13 cellular contexts compared by ENCODE assay signal in the genomic region with DNA sequence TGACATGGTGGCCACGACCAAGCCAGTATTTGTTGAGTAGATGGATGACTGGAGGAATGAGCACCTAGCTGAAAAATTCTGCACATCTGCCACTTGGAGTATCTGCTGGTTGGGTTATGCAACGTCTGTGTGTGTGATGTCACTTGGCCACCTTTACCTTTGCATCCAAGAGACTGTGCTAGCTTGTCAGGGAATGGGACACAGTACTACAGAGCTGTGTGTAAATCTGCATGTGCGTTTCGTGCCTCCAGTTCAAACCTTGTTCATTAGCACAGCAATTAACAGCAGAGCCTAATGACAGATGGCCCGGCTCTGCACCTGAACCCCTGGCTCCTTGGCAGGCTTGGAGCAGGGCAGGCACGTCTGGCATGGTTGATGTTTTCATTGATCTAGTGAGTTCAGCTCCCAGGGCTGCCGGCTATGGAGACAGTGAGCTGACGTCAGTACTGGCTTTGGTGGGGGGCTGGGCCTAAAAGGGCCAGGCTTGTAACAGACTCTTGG.
DNase-seq lines count a peak whose midpoint lies in the region; ATAC-seq lines count a peak whose summit lies in the region.
"Had no signal": no experiment of that assay in that cellular context is flagged by ENCODE, and none has a peak within 500 bp of the region (broad histone marks: within the 10 kb centered on the region; RNA-seq: fewer than 3 reads in every experiment).

No MANE protein-coding gene starts in this region.

- H3K27me3 Mint-ChIP-seq in activated CD4-positive, alpha-beta T cell treated with anti-CD3 and anti-CD28 coated beads, Interleukin-2, amount 10 ng/mL, durations not matched to agents 7 days and 5 days = peaks cover 1% of the 10 kb centered on the region

- no peak overlapping the region for H3K27ac Mint-ChIP-seq in activated CD4-positive, alpha-beta T cell treated with anti-CD3 and anti-CD28 coated beads, Interleukin-2, amount 10 ng/mL, durations not matched to agents 7 days and 5 days
- H3K27ac Mint-ChIP-seq: activated naive CD8-positive, alpha-beta T cell treated with anti-CD3 and anti-CD28 coated beads, Interleukin-2, amount 50 U/mL, for 24 hours; effector memory CD8-positive, alpha-beta T cell; GM23338 had no signal

- H3K4me3 Mint-ChIP-seq in activated CD4-positive, alpha-beta T cell treated with anti-CD3 and anti-CD28 coated beads, Interleukin-2, amount 10 ng/mL, durations not matched to agents 7 days and 5 days = no peak overlapping the region
- H3K4me3 Mint-ChIP-seq: activated naive CD8-positive, alpha-beta T cell treated with anti-CD3 and anti-CD28 coated beads, Interleukin-2, amount 50 U/mL, for 24 hours; effector memory CD8-positive, alpha-beta T cell; GM23338 had no signal

- peak; percentile 13 for DNase-seq in DMS53 (lab: John Stamatoyannopoulos, UW)
- DNase-seq in DMS53 treated with DMSO at 0.1 percent for 48 hours (lab: John Stamatoyannopoulos, UW; ENCODE audit: unreplicated experiment) = no peak
- DNase-seq in cerebellum (ENCODE audit: low spot score) = peak; percentile 5
- DNase-seq in left lobe of liver (ENCODE audit: low spot score) = peak; percentile 91
- peak; percentile 78 for DNase-seq in superior temporal gyrus (ENCODE audit: extremely low spot score)
- DNase-seq in SIG-M5 treated with dmso at 0.1 percent for 504 hours (lab: John Stamatoyannopoulos, UW; ENCODE audit: unreplicated experiment) = no peak
- DNase-seq in HPDE6-E6E7 (ENCODE audit: extremely low spot score) = no peak
- no peak for DNase-seq in activated CD4-positive, alpha-beta T cell treated with anti-CD3 and anti-CD28 coated beads, Interleukin-2, amount 10 ng/mL, durations not matched to agents 7 days and 5 days
- DNase-seq: activated naive CD8-positive, alpha-beta T cell treated with anti-CD3 and anti-CD28 coated beads, Interleukin-2, amount 50 U/mL, for 24 hours; effector memory CD8-positive, alpha-beta T cell; NCI-H526; tibial artery had no signal

- ATAC-seq in left lobe of liver = peak; percentile 91
- ATAC-seq: activated naive CD8-positive, alpha-beta T cell treated with anti-CD3 and anti-CD28 coated beads, Interleukin-2, amount 50 U/mL, for 24 hours; effector memory CD8-positive, alpha-beta T cell; GM23338 had no signal

- no peaks in the 10 kb centered on the region for H3K4me1 Mint-ChIP-seq in activated CD4-positive, alpha-beta T cell treated with anti-CD3 and anti-CD28 coated beads, Interleukin-2, amount 10 ng/mL, durations not matched to agents 7 days and 5 days
- H3K4me1 Mint-ChIP-seq: activated naive CD8-positive, alpha-beta T cell treated with anti-CD3 and anti-CD28 coated beads, Interleukin-2, amount 50 U/mL, for 24 hours had no signal

- H3K36me3 Mint-ChIP-seq in activated CD4-positive, alpha-beta T cell treated with anti-CD3 and anti-CD28 coated beads, Interleukin-2, amount 10 ng/mL, durations not matched to agents 7 days and 5 days (ENCODE audit: low read depth) = no peaks in the 10 kb centered on the region

- CTCF ChIA-PET in activated CD4-positive, alpha-beta T cell treated with anti-CD3 and anti-CD28 coated beads, Interleukin-2, amount 10 ng/mL, durations not matched to agents 7 days and 5 days (lab: Charles Lee) = no interaction called here

- POLR2A ChIA-PET in activated CD4-positive, alpha-beta T cell treated with anti-CD3 and anti-CD28 coated beads, Interleukin-2, amount 10 ng/mL, durations not matched to agents 7 days and 5 days (lab: Charles Lee) = no interaction called here

- no peaks in the 10 kb centered on the region for H3K9me3 Mint-ChIP-seq in activated CD4-positive, alpha-beta T cell treated with anti-CD3 and anti-CD28 coated beads, Interleukin-2, amount 10 ng/mL, durations not matched to agents 7 days and 5 days
- H3K9me3 Mint-ChIP-seq: activated naive CD8-positive, alpha-beta T cell treated with anti-CD3 and anti-CD28 coated beads, Interleukin-2, amount 50 U/mL, for 24 hours; effector memory CD8-positive, alpha-beta T cell; GM23338 had no signal

Comparison
In these comparisons a context has a peak if more than half of its experiments do, and no peak if none do; other contexts are left out.
1. DNase-seq: peak in DMS53 (single experiment), cerebellum (single experiment), left lobe of liver (single experiment) and superior temporal gyrus (single experiment); none in DMS53 treated with DMSO at 0.1 percent for 48 hours (single experiment), SIG-M5 treated with dmso at 0.1 percent for 504 hours (single experiment), HPDE6-E6E7 (single experiment) and activated CD4-positive, alpha-beta T cell treated with anti-CD3 and anti-CD28 coated beads, Interleukin-2, amount 10 ng/mL, durations not matched to agents 7 days and 5 days (single experiment).